ENCODE assay signal across 9 cellular contexts in the genomic region with DNA sequence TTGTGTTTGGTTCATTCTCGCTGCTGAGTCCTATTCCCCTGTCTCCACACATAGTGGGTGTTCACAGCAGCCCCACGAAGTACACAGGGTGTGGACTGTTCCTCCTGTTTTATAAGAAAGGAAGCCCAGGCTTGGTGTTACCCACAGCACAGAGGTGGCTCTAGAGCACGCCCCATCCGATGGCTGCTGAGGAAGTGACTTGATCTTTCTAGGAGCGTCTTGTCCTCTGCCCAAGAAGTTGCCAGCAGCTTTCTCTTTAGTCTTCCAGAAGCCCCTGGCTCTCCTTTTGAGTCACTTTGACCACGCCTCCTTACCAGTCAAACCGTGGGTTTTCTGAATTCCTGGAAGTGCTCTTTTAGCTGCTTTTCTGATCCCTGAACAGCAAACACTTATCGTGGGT.
DNase-seq lines count a peak whose midpoint lies in the region; ATAC-seq and TF ChIP-seq lines count a peak whose summit lies in the region.
"Had no signal": no experiment of that assay in that cellular context is flagged by ENCODE, and none has a peak within 500 bp of the region (broad histone marks: within the 10 kb centered on the region; RNA-seq: fewer than 3 reads in every experiment).

No MANE protein-coding gene starts in this region.

- H3K4me1 Mint-ChIP-seq in natural killer cell treated with Interleukin-12 subunit alpha and Interleukin-12 subunit beta and Interleukin-15 and Interleukin-18, amount 100 ng/mL, for 72 hours (ENCODE audit: low read depth in 2 of 2): peaks cover 57 to 67% of the 10 kb centered on the region in 2 donors
- peaks cover 27% of the 10 kb centered on the region for H3K4me1 Mint-ChIP-seq in glutamatergic neuron (ENCODE audit: low read depth, unreplicated experiment)

- peaks cover 0 to 4% (median 3%) of the 10 kb centered on the region in 5 donors for H3K9me3 ChIP-seq in subcutaneous abdominal adipose tissue (ENCODE audit: control insufficient read depth in 5 of 5, low read length in 5 of 5)

- peaks cover 0 to 2% (median 0%) of the 10 kb centered on the region in 5 donors for H3K36me3 ChIP-seq in subcutaneous abdominal adipose tissue (ENCODE audit: control insufficient read depth in 5 of 5, insufficient read depth in 5 of 5, low read length in 5 of 5)

- peak; percentile 30 to 94 (median 45) for DNase-seq in T-helper 1 cell
- peak; percentile 61 for DNase-seq in activated effector memory CD4-positive, alpha-beta T cell treated with Interleukin-2 at 50 U/mL for 16 hours
- peak; percentile 83 for DNase-seq in natural killer cell treated with Interleukin-12 subunit alpha and Interleukin-12 subunit beta and Interleukin-15 and Interleukin-18, amount 100 ng/mL, for 72 hours (ENCODE audit: low spot score)
- no peak for DNase-seq in left colon
- DNase-seq in DMS53 (lab: John Stamatoyannopoulos, UW): no peak
- no peak for DNase-seq in glutamatergic neuron
- no peak for DNase-seq in kidney glomerular epithelial cell (lab: John Stamatoyannopoulos, UW)

- H3K27me3 ChIP-seq in subcutaneous abdominal adipose tissue (ENCODE audit: control insufficient read depth in 5 of 5, insufficient read depth in 4 of 5, low read length in 5 of 5): no peaks in the 10 kb centered on the region

- H3K9ac ChIP-seq in subcutaneous abdominal adipose tissue (ENCODE audit: low read length in 5 of 5): no peak overlapping the region

- H3K27ac Mint-ChIP-seq in natural killer cell treated with Interleukin-12 subunit alpha and Interleukin-12 subunit beta and Interleukin-15 and Interleukin-18, amount 100 ng/mL, for 72 hours: peak overlapping the region; percentile 73 to 81
- H3K27ac Mint-ChIP-seq in glutamatergic neuron (ENCODE audit: unreplicated experiment): no peak overlapping the region

- ATAC-seq in natural killer cell treated with Interleukin-12 subunit alpha and Interleukin-12 subunit beta and Interleukin-15 and Interleukin-18, amount 100 ng/mL, for 72 hours: peak; percentile 80 to 82
- no peak for ATAC-seq in left colon

- H3K4me1 ChIP-seq in subcutaneous abdominal adipose tissue (ENCODE audit: control insufficient read depth in 5 of 5, insufficient read depth in 5 of 5, low read length in 5 of 5): peaks cover 3 to 48% (median 21%) of the 10 kb centered on the region in 5 donors

- intact Hi-C loops in left colon (cut with DNase I, micrococcal nuclease): no loop called here

- H3K9me3 Mint-ChIP-seq in natural killer cell treated with Interleukin-12 subunit alpha and Interleukin-12 subunit beta and Interleukin-15 and Interleukin-18, amount 100 ng/mL, for 72 hours: no peaks in the 10 kb centered on the region
- H3K9me3 Mint-ChIP-seq in glutamatergic neuron (ENCODE audit: unreplicated experiment): peaks cover 4% of the 10 kb centered on the region

- TF ChIP-seq CTCF in glutamatergic neuron (IDR thresholded peaks at IDR 0.05; ENCODE audit: partially characterized antibody, unreplicated experiment): no peak

- no peaks in the 10 kb centered on the region for H3K27me3 Mint-ChIP-seq in natural killer cell treated with Interleukin-12 subunit alpha and Interleukin-12 subunit beta and Interleukin-15 and Interleukin-18, amount 100 ng/mL, for 72 hours
- H3K27me3 Mint-ChIP-seq in glutamatergic neuron (ENCODE audit: unreplicated experiment): peaks cover 15% of the 10 kb centered on the region

- peak overlapping the region; percentile 75 for H3K4me3 Mint-ChIP-seq in natural killer cell treated with Interleukin-12 subunit alpha and Interleukin-12 subunit beta and Interleukin-15 and Interleukin-18, amount 100 ng/mL, for 72 hours
- no peak overlapping the region for H3K4me3 Mint-ChIP-seq in glutamatergic neuron (ENCODE audit: unreplicated experiment)

- H3K36me3 Mint-ChIP-seq in natural killer cell treated with Interleukin-12 subunit alpha and Interleukin-12 subunit beta and Interleukin-15 and Interleukin-18, amount 100 ng/mL, for 72 hours: no peaks in the 10 kb centered on the region
- H3K36me3 Mint-ChIP-seq in glutamatergic neuron (ENCODE audit: unreplicated experiment): peaks cover 7% of the 10 kb centered on the region

- H3K4me3 ChIP-seq in subcutaneous abdominal adipose tissue (ENCODE audit: low read depth in 1 of 5, low read length in 5 of 5): no peak overlapping the region

- H3K27ac ChIP-seq in subcutaneous abdominal adipose tissue (ENCODE audit: low read depth, low read length): peak overlapping the region; percentile 41
- H3K27ac ChIP-seq: epithelial cell of prostate had no signal

Comparison
In these comparisons a context has a peak if more than half of its experiments do, and no peak if none do; other contexts are left out.
1. DNase-seq: peak in T-helper 1 cell (5 of 5), activated effector memory CD4-positive, alpha-beta T cell treated with Interleukin-2 at 50 U/mL for 16 hours (single experiment) and natural killer cell treated with Interleukin-12 subunit alpha and Interleukin-12 subunit beta and Interleukin-15 and Interleukin-18, amount 100 ng/mL, for 72 hours (single experiment); none in left colon (0 of 2), DMS53 (single experiment), glutamatergic neuron (single experiment) and kidney glomerular epithelial cell (single experiment).